22 cellular contexts compared by ENCODE assay signal in genomic region chr11:127255239-127255638, GRCh38.
DNase-seq lines count a peak whose midpoint lies in the region; ATAC-seq, FAIRE-seq and TF ChIP-seq lines count a peak whose summit lies in the region.
"Had no signal": no experiment of that assay in that cellular context is flagged by ENCODE, and none has a peak within 500 bp of the region (broad histone marks: within the 10 kb centered on the region; RNA-seq: fewer than 3 reads in every experiment).

No MANE protein-coding gene starts in this region.

- H3K4me1 Mint-ChIP-seq in astrocyte (ENCODE audit: low read depth, unreplicated experiment) = peaks cover 19% of the 10 kb centered on the region
- H3K4me1 Mint-ChIP-seq in nephron = peaks cover 8% of the 10 kb centered on the region

- no peaks in the 10 kb centered on the region for H3K27me3 ChIP-seq in astrocyte (ENCODE audit: insufficient read depth, low read length)
- H3K27me3 ChIP-seq: BE2C had no signal

- no peak overlapping the region for H3K27ac ChIP-seq in astrocyte (ENCODE audit: low read depth, low read length)
- H3K27ac ChIP-seq: C4-2B had no signal

- H3K79me2 ChIP-seq in astrocyte (ENCODE audit: insufficient read depth, low read length) = no peaks in the 10 kb centered on the region

- H3K36me3 Mint-ChIP-seq in astrocyte (ENCODE audit: low read depth, unreplicated experiment) (peaks cover 2% of the 10 kb centered on the region), nephron (ENCODE audit: low read depth) (no peaks in the 10 kb centered on the region)
- H3K36me3 Mint-ChIP-seq: CD8-positive, alpha-beta T cell had no signal

- FAIRE-seq in astrocyte (lab: Jason Lieb, UNC) = no peak
- FAIRE-seq in RCC 7860 (lab: Jason Lieb, UNC) = no peak
- FAIRE-seq: D721Med, G401.6, GM12891 had no signal

- no peak overlapping the region for H2AFZ ChIP-seq in astrocyte (ENCODE audit: low read depth, low read length)

- H3K27ac Mint-ChIP-seq in astrocyte (ENCODE audit: unreplicated experiment) (peak overlapping the region; percentile 65), nephron (peak overlapping the region in 2 of 3 experiments; percentile 79 to 86)
- H3K27ac Mint-ChIP-seq: CD8-positive, alpha-beta T cell; HFFc6 had no signal

- H3K4me3 Mint-ChIP-seq in astrocyte (ENCODE audit: unreplicated experiment) (peak overlapping the region; percentile 20), nephron (no peak overlapping the region)
- H3K4me3 Mint-ChIP-seq: CD8-positive, alpha-beta T cell; HFFc6 had no signal

- H3K27me3 Mint-ChIP-seq in astrocyte (ENCODE audit: low read depth, unreplicated experiment) (peaks cover 9% of the 10 kb centered on the region), nephron (ENCODE audit: low read depth) (peaks cover 11% of the 10 kb centered on the region)

- no peaks in the 10 kb centered on the region for H3K36me3 ChIP-seq in astrocyte (ENCODE audit: insufficient read depth, low read length)
- H3K36me3 ChIP-seq: BE2C had no signal

- H3K9ac ChIP-seq in astrocyte (ENCODE audit: low read length) = no peak overlapping the region

- no peak for DNase-seq in left ventricle myocardium superior
- DNase-seq in Right ventricle myocardium superior = no peak
- no peak for DNase-seq in astrocyte (ENCODE audit: low read depth)
- DNase-seq in RCC 7860 (ENCODE audit: low spot score) = no peak
- DNase-seq: 8988T; ACHN; BE2C; CD8-positive, alpha-beta T cell; COR-L47; DMS153; DMS79 treated with DMSO at 0.1 percent for 48 hours; EL; HCEC 1CT; HFFc6; IMR-90 had no signal

- ATAC-seq in left ventricle myocardium superior = peak; percentile 50
- no peak for ATAC-seq in Right ventricle myocardium superior (ENCODE audit: poor library complexity)
- no peak for ATAC-seq in HG03342 (IDR thresholded peaks at IDR 0.05; ENCODE audit: unreplicated experiment)
- ATAC-seq in HG02973 (IDR thresholded peaks at IDR 0.05; ENCODE audit: unreplicated experiment) = no peak
- ATAC-seq: CD8-positive, alpha-beta T cell had no signal

- H3K9me3 Mint-ChIP-seq in astrocyte (ENCODE audit: unreplicated experiment) = no peaks in the 10 kb centered on the region
- H3K9me3 Mint-ChIP-seq in nephron = no peaks in the 10 kb centered on the region
- H3K9me3 Mint-ChIP-seq: CD8-positive, alpha-beta T cell; HFFc6 had no signal

- no peaks in the 10 kb centered on the region for H4K20me1 ChIP-seq in astrocyte (ENCODE audit: insufficient read depth, low read length)

- no peak overlapping the region for H3K4me2 ChIP-seq in astrocyte (ENCODE audit: low read length)

- no peak for TF ChIP-seq CTCF in astrocyte (IDR thresholded peaks at IDR 0.05; ENCODE audit: insufficient read depth, low read depth, low read length)
- no peak for TF ChIP-seq CTCF in nephron (IDR thresholded peaks at IDR 0.05; ENCODE audit: unreplicated experiment in 3 of 3)

- H3K4me3 ChIP-seq in astrocyte (ENCODE audit: insufficient read depth, low read depth, low read length) = no peak overlapping the region

- H3K9me3 ChIP-seq in astrocyte (ENCODE audit: insufficient read depth, low read depth, low read length) = no peaks in the 10 kb centered on the region
- H3K9me3 ChIP-seq: BE2C had no signal

- intact Hi-C loops in left ventricle myocardium superior (cut with micrococcal nuclease) (no loop called here), Right ventricle myocardium superior (cut with DNase I) (no loop called here)

- no peaks in the 10 kb centered on the region for H3K4me1 ChIP-seq in astrocyte (ENCODE audit: insufficient read depth, low read length)
- H3K4me1 ChIP-seq: BE2C had no signal
